ENCODE assay signal across 4 cellular contexts in genomic region chrX:109671170-109671569, GRCh38. TPM values are rescaled to one million over a fixed set of nuclear protein-coding genes. Genes with fewer than 3 reads are reported as not detected.
"Had no signal": no experiment of that assay in that cellular context is flagged by ENCODE, and none has a peak within 500 bp of the region (broad histone marks: within the 10 kb centered on the region; RNA-seq: fewer than 3 reads in every experiment).

No MANE protein-coding gene starts in this region.

RNA-seq across cellular contexts. Expression of gene KCNE5, which starts 46.2 kb away (rescaled TPM):
- total RNA-seq: thyroid gland, transverse colon, upper lobe of right lung had no signal
- polyA plus RNA-seq: stomach had no signal
